ENCODE assay signal across 1 cellular context in genomic region chr6:33410050-33410710, GRCh38.
A peak's percentile ranks its signal among the peaks of the same experiment; 100 is the strongest.
TF ChIP-seq lines count a peak whose summit lies in the region.

No MANE protein-coding gene starts in this region.

TF ChIP-seq in HepG2, 621 proteins besides CTCF, POLR2A, EP300 and RAD21 (continued from another document and continues in another):
- TF ChIP-seq, protein P1, sequence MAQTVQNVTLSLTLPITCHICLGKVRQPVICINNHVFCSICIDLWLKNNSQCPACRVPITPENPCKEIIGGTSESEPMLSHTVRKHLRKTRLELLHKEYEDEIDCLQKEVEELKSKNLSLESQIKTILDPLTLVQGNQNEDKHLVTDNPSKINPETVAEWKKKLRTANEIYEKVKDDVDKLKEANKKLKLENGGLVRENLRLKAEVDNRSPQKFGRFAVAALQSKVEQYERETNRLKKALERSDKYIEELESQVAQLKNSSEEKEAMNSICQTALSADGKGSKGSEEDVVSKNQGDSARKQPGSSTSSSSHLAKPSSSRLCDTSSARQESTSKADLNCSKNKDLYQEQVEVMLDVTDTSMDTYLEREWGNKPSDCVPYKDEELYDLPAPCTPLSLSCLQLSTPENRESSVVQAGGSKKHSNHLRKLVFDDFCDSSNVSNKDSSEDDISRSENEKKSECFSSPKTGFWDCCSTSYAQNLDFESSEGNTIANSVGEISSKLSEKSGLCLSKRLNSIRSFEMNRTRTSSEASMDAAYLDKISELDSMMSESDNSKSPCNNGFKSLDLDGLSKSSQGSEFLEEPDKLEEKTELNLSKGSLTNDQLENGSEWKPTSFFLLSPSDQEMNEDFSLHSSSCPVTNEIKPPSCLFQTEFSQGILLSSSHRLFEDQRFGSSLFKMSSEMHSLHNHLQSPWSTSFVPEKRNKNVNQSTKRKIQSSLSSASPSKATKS (CRISPR knock-in tag; IDR thresholded peaks at IDR 0.05): no peak
- TF ChIP-seq CBX2 (IDR thresholded peaks at IDR 0.05; ENCODE audit: low read depth, low read length) (no peak), CBX2 (CRISPR knock-in tag; IDR thresholded peaks at IDR 0.05; ENCODE audit: low read depth) (peak; percentile 55; the same call in 1 of the 2 replicates), HDAC6 (IDR thresholded peaks at IDR 0.05; ENCODE audit: low read depth, low read length) (no peak), ZBTB38 (CRISPR knock-in tag; IDR thresholded peaks at IDR 0.05) (peak; percentile 95), ZFP37 (CRISPR knock-in tag; IDR thresholded peaks at IDR 0.05; ENCODE audit: borderline replicate concordance) (peak; percentile 79; the same call in 1 of the 2 replicates), DNMT1 (CRISPR knock-in tag; IDR thresholded peaks at IDR 0.05) (peak; percentile 85; the same call in 1 of the 2 replicates), CHD2 (IDR thresholded peaks at IDR 0.05; ENCODE audit: low read depth, low read length) (0 out of 2 replicates have a peak, but pooled peaks have one; percentile 3), IKZF4 (CRISPR knock-in tag; IDR thresholded peaks at IDR 0.05; ENCODE audit: borderline replicate concordance, low read depth, not compliant biosample characterization) (peak; percentile 97), ZNF44 (CRISPR knock-in tag; IDR thresholded peaks at IDR 0.05) (no peak), ZBTB8A (CRISPR knock-in tag; IDR thresholded peaks at IDR 0.05; ENCODE audit: borderline replicate concordance, low read depth) (0 out of 2 replicates have a peak, but pooled peaks have one; percentile 42), JARID2 (CRISPR knock-in tag; IDR thresholded peaks at IDR 0.05; ENCODE audit: insufficient replicate concordance) (no peak), ZNF263 (CRISPR knock-in tag; IDR thresholded peaks at IDR 0.05) (peak; percentile 69; the same call in 1 of the 2 replicates), ZNF383 (CRISPR knock-in tag; IDR thresholded peaks at IDR 0.05; ENCODE audit: borderline replicate concordance) (no peak), CAMTA2 (CRISPR knock-in tag; IDR thresholded peaks at IDR 0.05; ENCODE audit: borderline replicate concordance) (peak; percentile 90), ZBTB46 (CRISPR knock-in tag; IDR thresholded peaks at IDR 0.05; ENCODE audit: borderline replicate concordance) (peak; percentile 93; the same call in 1 of the 2 replicates), ZNF614 (CRISPR knock-in tag; IDR thresholded peaks at IDR 0.05; ENCODE audit: borderline replicate concordance) (peak; percentile 83; the same call in 1 of the 2 replicates), ZNF260 (CRISPR knock-in tag; IDR thresholded peaks at IDR 0.05; ENCODE audit: borderline replicate concordance, low read depth) (no peak), KLF12 (CRISPR knock-in tag; IDR thresholded peaks at IDR 0.05; ENCODE audit: borderline replicate concordance) (peak; percentile 93), ZBTB33 (CRISPR knock-in tag; IDR thresholded peaks at IDR 0.05) (peak; percentile 65), NFATC3 (CRISPR knock-in tag; IDR thresholded peaks at IDR 0.05) (0 out of 2 replicates have a peak, but pooled peaks have one; percentile 64), ZNF558 (CRISPR knock-in tag; IDR thresholded peaks at IDR 0.05; ENCODE audit: borderline replicate concordance) (no peak; the same call in 1 of the 2 replicates), ZNF430 (CRISPR knock-in tag; IDR thresholded peaks at IDR 0.05) (peak; percentile 89), TOE1 (CRISPR knock-in tag; IDR thresholded peaks at IDR 0.05) (no peak), HNF1A (IDR thresholded peaks at IDR 0.05; ENCODE audit: low read depth) (no peak; the same call in 1 of the 2 replicates), HNF1A (CRISPR knock-in tag; IDR thresholded peaks at IDR 0.05; ENCODE audit: borderline replicate concordance) (peak; percentile 89), ARNT (IDR thresholded peaks at IDR 0.05) (no peak), BRD4 (CRISPR knock-in tag; IDR thresholded peaks at IDR 0.05) (0 out of 2 replicates have a peak, but pooled peaks have one; percentile 11), ZNF672 (CRISPR knock-in tag; IDR thresholded peaks at IDR 0.05) (peak; percentile 94; the same call in 1 of the 2 replicates), MEIS1 (CRISPR knock-in tag; IDR thresholded peaks at IDR 0.05; ENCODE audit: borderline replicate concordance) (peak; percentile 87; the same call in 1 of the 2 replicates), ZNF891 (CRISPR knock-in tag; IDR thresholded peaks at IDR 0.05) (peak; percentile 96), ZNF460 (CRISPR knock-in tag; IDR thresholded peaks at IDR 0.05; ENCODE audit: borderline replicate concordance) (no peak; the same call in 1 of the 2 replicates), RBM22 (optimal IDR thresholded peaks at IDR 0.05; ENCODE audit: low read length) (peak; percentile 96), IRX3 (CRISPR knock-in tag; IDR thresholded peaks at IDR 0.05; ENCODE audit: borderline replicate concordance, low read depth) (peak; percentile 97), ZNF550 (CRISPR knock-in tag; IDR thresholded peaks at IDR 0.05; ENCODE audit: borderline replicate concordance) (0 out of 2 replicates have a peak, but pooled peaks have one; percentile 62), HES4 (CRISPR knock-in tag; IDR thresholded peaks at IDR 0.05; ENCODE audit: borderline replicate concordance) (peak; percentile 98)
- TF ChIP-seq, protein P2, sequence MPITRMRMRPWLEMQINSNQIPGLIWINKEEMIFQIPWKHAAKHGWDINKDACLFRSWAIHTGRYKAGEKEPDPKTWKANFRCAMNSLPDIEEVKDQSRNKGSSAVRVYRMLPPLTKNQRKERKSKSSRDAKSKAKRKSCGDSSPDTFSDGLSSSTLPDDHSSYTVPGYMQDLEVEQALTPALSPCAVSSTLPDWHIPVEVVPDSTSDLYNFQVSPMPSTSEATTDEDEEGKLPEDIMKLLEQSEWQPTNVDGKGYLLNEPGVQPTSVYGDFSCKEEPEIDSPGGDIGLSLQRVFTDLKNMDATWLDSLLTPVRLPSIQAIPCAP (CRISPR knock-in tag; IDR thresholded peaks at IDR 0.05; ENCODE audit: low read depth): 0 out of 2 replicates have a peak, but pooled peaks have one; percentile 33
- TF ChIP-seq, protein P3, sequence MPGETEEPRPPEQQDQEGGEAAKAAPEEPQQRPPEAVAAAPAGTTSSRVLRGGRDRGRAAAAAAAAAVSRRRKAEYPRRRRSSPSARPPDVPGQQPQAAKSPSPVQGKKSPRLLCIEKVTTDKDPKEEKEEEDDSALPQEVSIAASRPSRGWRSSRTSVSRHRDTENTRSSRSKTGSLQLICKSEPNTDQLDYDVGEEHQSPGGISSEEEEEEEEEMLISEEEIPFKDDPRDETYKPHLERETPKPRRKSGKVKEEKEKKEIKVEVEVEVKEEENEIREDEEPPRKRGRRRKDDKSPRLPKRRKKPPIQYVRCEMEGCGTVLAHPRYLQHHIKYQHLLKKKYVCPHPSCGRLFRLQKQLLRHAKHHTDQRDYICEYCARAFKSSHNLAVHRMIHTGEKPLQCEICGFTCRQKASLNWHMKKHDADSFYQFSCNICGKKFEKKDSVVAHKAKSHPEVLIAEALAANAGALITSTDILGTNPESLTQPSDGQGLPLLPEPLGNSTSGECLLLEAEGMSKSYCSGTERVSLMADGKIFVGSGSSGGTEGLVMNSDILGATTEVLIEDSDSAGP (CRISPR knock-in tag; IDR thresholded peaks at IDR 0.05; ENCODE audit: borderline replicate concordance): peak; percentile 92
- TF ChIP-seq, protein P4, sequence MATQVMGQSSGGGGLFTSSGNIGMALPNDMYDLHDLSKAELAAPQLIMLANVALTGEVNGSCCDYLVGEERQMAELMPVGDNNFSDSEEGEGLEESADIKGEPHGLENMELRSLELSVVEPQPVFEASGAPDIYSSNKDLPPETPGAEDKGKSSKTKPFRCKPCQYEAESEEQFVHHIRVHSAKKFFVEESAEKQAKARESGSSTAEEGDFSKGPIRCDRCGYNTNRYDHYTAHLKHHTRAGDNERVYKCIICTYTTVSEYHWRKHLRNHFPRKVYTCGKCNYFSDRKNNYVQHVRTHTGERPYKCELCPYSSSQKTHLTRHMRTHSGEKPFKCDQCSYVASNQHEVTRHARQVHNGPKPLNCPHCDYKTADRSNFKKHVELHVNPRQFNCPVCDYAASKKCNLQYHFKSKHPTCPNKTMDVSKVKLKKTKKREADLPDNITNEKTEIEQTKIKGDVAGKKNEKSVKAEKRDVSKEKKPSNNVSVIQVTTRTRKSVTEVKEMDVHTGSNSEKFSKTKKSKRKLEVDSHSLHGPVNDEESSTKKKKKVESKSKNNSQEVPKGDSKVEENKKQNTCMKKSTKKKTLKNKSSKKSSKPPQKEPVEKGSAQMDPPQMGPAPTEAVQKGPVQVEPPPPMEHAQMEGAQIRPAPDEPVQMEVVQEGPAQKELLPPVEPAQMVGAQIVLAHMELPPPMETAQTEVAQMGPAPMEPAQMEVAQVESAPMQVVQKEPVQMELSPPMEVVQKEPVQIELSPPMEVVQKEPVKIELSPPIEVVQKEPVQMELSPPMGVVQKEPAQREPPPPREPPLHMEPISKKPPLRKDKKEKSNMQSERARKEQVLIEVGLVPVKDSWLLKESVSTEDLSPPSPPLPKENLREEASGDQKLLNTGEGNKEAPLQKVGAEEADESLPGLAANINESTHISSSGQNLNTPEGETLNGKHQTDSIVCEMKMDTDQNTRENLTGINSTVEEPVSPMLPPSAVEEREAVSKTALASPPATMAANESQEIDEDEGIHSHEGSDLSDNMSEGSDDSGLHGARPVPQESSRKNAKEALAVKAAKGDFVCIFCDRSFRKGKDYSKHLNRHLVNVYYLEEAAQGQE (IDR thresholded peaks at IDR 0.05; ENCODE audit: borderline replicate concordance in 1 of 2, low read depth in 1 of 2, low read length in 2 of 2): no peak
- TF ChIP-seq, protein P5, sequence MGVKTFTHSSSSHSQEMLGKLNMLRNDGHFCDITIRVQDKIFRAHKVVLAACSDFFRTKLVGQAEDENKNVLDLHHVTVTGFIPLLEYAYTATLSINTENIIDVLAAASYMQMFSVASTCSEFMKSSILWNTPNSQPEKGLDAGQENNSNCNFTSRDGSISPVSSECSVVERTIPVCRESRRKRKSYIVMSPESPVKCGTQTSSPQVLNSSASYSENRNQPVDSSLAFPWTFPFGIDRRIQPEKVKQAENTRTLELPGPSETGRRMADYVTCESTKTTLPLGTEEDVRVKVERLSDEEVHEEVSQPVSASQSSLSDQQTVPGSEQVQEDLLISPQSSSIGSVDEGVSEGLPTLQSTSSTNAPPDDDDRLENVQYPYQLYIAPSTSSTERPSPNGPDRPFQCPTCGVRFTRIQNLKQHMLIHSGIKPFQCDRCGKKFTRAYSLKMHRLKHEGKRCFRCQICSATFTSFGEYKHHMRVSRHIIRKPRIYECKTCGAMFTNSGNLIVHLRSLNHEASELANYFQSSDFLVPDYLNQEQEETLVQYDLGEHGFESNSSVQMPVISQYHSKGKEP (CRISPR knock-in tag; IDR thresholded peaks at IDR 0.05): peak; percentile 87; the same call in 1 of the 2 replicates
